In genomic region chr13:77810430-77810829, GRCh38 we compare ENCODE assay signal across 8 cellular contexts.
A peak's percentile ranks its signal among the peaks of the same experiment; 100 is the strongest.
DNase-seq lines count a peak whose midpoint lies in the region; ATAC-seq and TF ChIP-seq lines count a peak whose summit lies in the region.

No MANE protein-coding gene starts in this region.

- H3K27ac Mint-ChIP-seq in WTC11: no peak overlapping the region

- peaks cover 7% of the 10 kb centered on the region for H3K4me1 Mint-ChIP-seq in WTC11

- no peaks in the 10 kb centered on the region for H3K27me3 Mint-ChIP-seq in WTC11 (ENCODE audit: low read depth)

- POLR2A ChIA-PET in WTC11 (lab: Charles Lee): no interaction called here

- CTCF ChIA-PET in WTC11 (lab: Charles Lee): interaction anchor here (0.6 to 1.8 kb wide), 19 partner anchors 8 to 776 kb away, joined by 3 to 28 read pairs (median 3); partner anchors contain the start of gene EDNRB

- ATAC-seq in GM19463 (IDR thresholded peaks at IDR 0.05; ENCODE audit: unreplicated experiment) (peak; percentile 92), HG03565 (IDR thresholded peaks at IDR 0.05; ENCODE audit: unreplicated experiment) (peak; percentile 81), WTC11 (peak; percentile 91)

- no peaks in the 10 kb centered on the region for H3K36me3 Mint-ChIP-seq in WTC11

- no peak for TF ChIP-seq CTCF in WTC11 (IDR thresholded peaks at IDR 0.05)

- peaks cover 10% of the 10 kb centered on the region for H3K9me3 Mint-ChIP-seq in WTC11

- DNase-seq in GDM1 (lab: John Stamatoyannopoulos, UW): peak; percentile 18
- DNase-seq in WTC11 (ENCODE audit: low spot score): no peak
- DNase-seq in midbrain (lab: John Stamatoyannopoulos, UW): peak; percentile 9
- no peak for DNase-seq in activated CD8-positive, alpha-beta memory T cell treated with anti-CD3 and anti-CD28 coated beads, Interleukin-2, amount 50 U/mL, for 48 hours
- no peak for DNase-seq in activated CD4-positive, alpha-beta T cell treated with anti-CD3 and anti-CD28 coated beads, Interleukin-2, amount 50 U/mL, for 1 hour
- no peak for DNase-seq in activated T-cell treated with anti-CD3 and anti-CD28 coated beads, Interleukin-2, amount 50 U/mL, for 48 hours

- no peak overlapping the region for H3K4me3 Mint-ChIP-seq in WTC11

TF ChIP-seq in WTC11, 78 proteins besides CTCF, POLR2A, EP300 and RAD21:
- TF ChIP-seq IRF1 (CRISPR knock-in tag; IDR thresholded peaks at IDR 0.05) (no peak), NFATC4 (CRISPR knock-in tag; IDR thresholded peaks at IDR 0.05) (no peak), TP53 (CRISPR knock-in tag; IDR thresholded peaks at IDR 0.05) (no peak), ATF1 (CRISPR knock-in tag; IDR thresholded peaks at IDR 0.05) (no peak), RELA (CRISPR knock-in tag; IDR thresholded peaks at IDR 0.05; ENCODE audit: borderline replicate concordance) (no peak), ZNF281 (CRISPR knock-in tag; IDR thresholded peaks at IDR 0.05) (no peak), EMX1 (CRISPR knock-in tag; IDR thresholded peaks at IDR 0.05) (no peak), RORB (CRISPR knock-in tag; IDR thresholded peaks at IDR 0.05) (no peak), KAT7 (CRISPR knock-in tag; IDR thresholded peaks at IDR 0.05; ENCODE audit: borderline replicate concordance) (no peak), HMGXB4 (CRISPR knock-in tag; IDR thresholded peaks at IDR 0.05) (no peak), ZNF138 (CRISPR knock-in tag; conservative IDR thresholded peaks at IDR 0.05) (no peak)
- TF ChIP-seq, protein P1, sequence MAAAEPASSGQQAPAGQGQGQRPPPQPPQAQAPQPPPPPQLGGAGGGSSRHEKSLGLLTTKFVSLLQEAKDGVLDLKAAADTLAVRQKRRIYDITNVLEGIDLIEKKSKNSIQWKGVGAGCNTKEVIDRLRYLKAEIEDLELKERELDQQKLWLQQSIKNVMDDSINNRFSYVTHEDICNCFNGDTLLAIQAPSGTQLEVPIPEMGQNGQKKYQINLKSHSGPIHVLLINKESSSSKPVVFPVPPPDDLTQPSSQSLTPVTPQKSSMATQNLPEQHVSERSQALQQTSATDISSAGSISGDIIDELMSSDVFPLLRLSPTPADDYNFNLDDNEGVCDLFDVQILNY (CRISPR knock-in tag; IDR thresholded peaks at IDR 0.05): no peak
- TF ChIP-seq, protein P2, sequence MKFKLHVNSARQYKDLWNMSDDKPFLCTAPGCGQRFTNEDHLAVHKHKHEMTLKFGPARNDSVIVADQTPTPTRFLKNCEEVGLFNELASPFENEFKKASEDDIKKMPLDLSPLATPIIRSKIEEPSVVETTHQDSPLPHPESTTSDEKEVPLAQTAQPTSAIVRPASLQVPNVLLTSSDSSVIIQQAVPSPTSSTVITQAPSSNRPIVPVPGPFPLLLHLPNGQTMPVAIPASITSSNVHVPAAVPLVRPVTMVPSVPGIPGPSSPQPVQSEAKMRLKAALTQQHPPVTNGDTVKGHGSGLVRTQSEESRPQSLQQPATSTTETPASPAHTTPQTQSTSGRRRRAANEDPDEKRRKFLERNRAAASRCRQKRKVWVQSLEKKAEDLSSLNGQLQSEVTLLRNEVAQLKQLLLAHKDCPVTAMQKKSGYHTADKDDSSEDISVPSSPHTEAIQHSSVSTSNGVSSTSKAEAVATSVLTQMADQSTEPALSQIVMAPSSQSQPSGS (CRISPR knock-in tag; IDR thresholded peaks at IDR 0.05; ENCODE audit: borderline replicate concordance, low read depth): no peak
- TF ChIP-seq, protein P3, sequence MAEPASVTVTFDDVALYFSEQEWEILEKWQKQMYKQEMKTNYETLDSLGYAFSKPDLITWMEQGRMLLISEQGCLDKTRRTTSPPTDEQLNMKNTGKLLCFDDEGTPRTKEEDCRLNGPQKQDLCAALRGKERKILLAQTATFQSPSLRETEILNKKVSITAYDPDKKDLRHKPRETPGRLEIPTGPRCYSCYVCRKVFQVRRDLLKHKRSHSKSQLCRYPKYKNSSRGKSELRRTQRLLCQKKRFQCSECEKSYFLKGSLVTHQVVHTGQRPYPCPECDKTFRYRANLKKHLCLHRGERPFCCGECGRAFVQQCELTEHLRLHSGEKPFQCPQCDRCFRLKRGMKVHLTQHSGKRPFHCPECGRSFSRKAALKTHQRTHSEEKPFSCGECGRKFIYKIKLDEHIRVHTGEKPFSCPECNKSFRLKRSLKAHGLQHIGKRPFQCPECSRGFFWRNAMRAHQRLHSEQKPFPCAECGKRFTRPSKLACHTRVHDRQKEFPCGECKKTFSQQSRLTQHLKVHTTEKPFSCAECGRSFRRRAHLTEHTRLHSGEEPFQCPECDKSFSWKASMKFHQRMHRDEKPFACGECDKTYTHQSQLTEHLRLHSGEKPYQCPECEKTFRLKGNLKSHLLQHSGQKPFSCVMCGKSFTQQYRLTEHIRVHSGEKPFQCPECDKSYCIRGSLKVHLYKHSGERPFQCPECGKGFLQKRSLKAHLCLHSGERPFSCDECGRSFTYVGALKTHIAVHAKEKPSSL (CRISPR knock-in tag; conservative IDR thresholded peaks at IDR 0.05): no peak

Comparison
In these comparisons a context has a peak if more than half of its experiments do, and no peak if none do; other contexts are left out.
1. DNase-seq: peak in GDM1 (single experiment) and midbrain (single experiment); none in WTC11 (single experiment), activated CD8-positive, alpha-beta memory T cell treated with anti-CD3 and anti-CD28 coated beads, Interleukin-2, amount 50 U/mL, for 48 hours (single experiment), activated CD4-positive, alpha-beta T cell treated with anti-CD3 and anti-CD28 coated beads, Interleukin-2, amount 50 U/mL, for 1 hour (single experiment) and activated T-cell treated with anti-CD3 and anti-CD28 coated beads, Interleukin-2, amount 50 U/mL, for 48 hours (0 of 2).
2. Peak in every context shown above with its lines, with median percentiles within 50 percentile points of each other: ATAC-seq.